ENCODE assay signal across 4 cellular contexts in genomic region chr6:24414531-24414930, GRCh38. TPM values are rescaled to one million over a fixed set of nuclear protein-coding genes. Genes with fewer than 3 reads are reported as not detected.
"Had no signal": no experiment of that assay in that cellular context is flagged by ENCODE, and none has a peak within 500 bp of the region (broad histone marks: within the 10 kb centered on the region; RNA-seq: fewer than 3 reads in every experiment).

No MANE protein-coding gene starts in this region.

RNA-seq across cellular contexts. Expression of gene DCDC2, which starts 56.7 kb away (rescaled TPM):
- total RNA-seq: left ventricle myocardium inferior, left ventricle myocardium superior, lung microvascular endothelial cell, mesenteric fat pad had no signal
